Comparison of ENCODE assay signal across 8 cellular contexts in the genomic region with DNA sequence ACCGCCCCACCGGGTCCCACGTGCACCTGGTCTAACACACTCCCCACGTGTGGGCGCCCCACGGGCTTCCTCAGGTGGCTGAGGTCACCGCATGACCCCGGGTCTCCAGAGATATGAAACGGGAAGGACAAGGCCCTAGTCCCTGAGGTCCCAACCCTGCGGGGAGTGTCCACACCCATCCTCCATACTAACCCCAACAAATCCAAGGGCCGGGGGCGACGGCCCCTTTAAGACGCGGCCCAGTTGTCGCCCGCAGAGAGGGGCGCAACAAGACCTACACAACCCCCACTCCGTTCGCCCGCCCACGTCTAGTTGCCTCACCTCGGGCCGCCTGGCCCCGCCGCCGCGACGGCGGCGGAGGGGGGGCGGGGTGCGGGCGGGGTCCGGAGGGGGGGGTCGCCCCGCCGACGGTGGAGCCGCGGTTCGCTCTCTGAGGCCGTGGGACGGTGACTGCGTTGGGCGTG. TPM values are rescaled to one million over a fixed set of nuclear protein-coding genes. Genes with fewer than 3 reads are reported as not detected.
DNase-seq lines count a peak whose midpoint lies in the region; ATAC-seq and TF ChIP-seq lines count a peak whose summit lies in the region.

No MANE protein-coding gene starts in this region.

- H3K4me3 ChIP-seq in psoas muscle (peak overlapping the region; percentile 81), vagina (peak overlapping the region; percentile 79 to 96)

- H3K9me3 Mint-ChIP-seq in activated naive CD8-positive, alpha-beta T cell treated with anti-CD3 and anti-CD28 coated beads for 36 hours = no peaks in the 10 kb centered on the region

- H3K27ac Mint-ChIP-seq in activated naive CD8-positive, alpha-beta T cell treated with anti-CD3 and anti-CD28 coated beads for 36 hours = peak overlapping the region; percentile 99

- peak overlapping the region; percentile 99 for H3K27ac ChIP-seq in C4-2B
- peak overlapping the region; percentile 97 for H3K27ac ChIP-seq in psoas muscle
- peak overlapping the region; percentile 99 for H3K27ac ChIP-seq in vagina

- TF ChIP-seq CTCF in C4-2B (conservative IDR thresholded peaks at IDR 0.05) = no peak
- no peak for TF ChIP-seq CTCF in psoas muscle (IDR thresholded peaks at IDR 0.05)
- TF ChIP-seq CTCF in vagina (IDR thresholded peaks at IDR 0.05) = no peak

- ATAC-seq in GM19351 (IDR thresholded peaks at IDR 0.05; ENCODE audit: unreplicated experiment) = peak; percentile 55
- ATAC-seq in HG03469 (IDR thresholded peaks at IDR 0.05; ENCODE audit: unreplicated experiment) = peak; percentile 30
- ATAC-seq in SK-N-SH treated with all-trans-retinoic acid at 6 μM for 48 hours = peak; percentile 42
- peak; percentile 68 to 85 for ATAC-seq in left cardiac atrium
- ATAC-seq in psoas muscle = peak; percentile 74 to 80 (median 76)

- WGBS in psoas muscle, 3 donors = 0% methylated on average over 37 to 46 of the region's 46 CpGs

- H3K36me3 ChIP-seq in psoas muscle (ENCODE audit: insufficient read depth in 1 of 2, low read depth in 1 of 2) (no peaks in the 10 kb centered on the region), vagina (no peaks in the 10 kb centered on the region)

- H3K4me1 Mint-ChIP-seq in activated naive CD8-positive, alpha-beta T cell treated with anti-CD3 and anti-CD28 coated beads for 36 hours = peaks cover 14% of the 10 kb centered on the region

- no peaks in the 10 kb centered on the region for H3K9me3 ChIP-seq in psoas muscle
- H3K9me3 ChIP-seq in vagina = no peaks in the 10 kb centered on the region

- H3K4me3 Mint-ChIP-seq in activated naive CD8-positive, alpha-beta T cell treated with anti-CD3 and anti-CD28 coated beads for 36 hours = peak overlapping the region; percentile 93

- peak; percentile 80 for DNase-seq in activated naive CD8-positive, alpha-beta T cell treated with anti-CD3 and anti-CD28 coated beads for 36 hours
- DNase-seq in left cardiac atrium (peak; percentile 72), psoas muscle (peak; percentile 78 to 88), vagina (ENCODE audit: extremely low spot score in 2 of 2) (peak in 1 of 2 donors; percentile 90)

- H3K36me3 Mint-ChIP-seq in activated naive CD8-positive, alpha-beta T cell treated with anti-CD3 and anti-CD28 coated beads for 36 hours = peaks cover 16% of the 10 kb centered on the region

- TF ChIP-seq POLR2A in vagina (IDR thresholded peaks at IDR 0.05) = no peak

- H3K27me3 Mint-ChIP-seq in activated naive CD8-positive, alpha-beta T cell treated with anti-CD3 and anti-CD28 coated beads for 36 hours = no peaks in the 10 kb centered on the region

- H3K27me3 ChIP-seq in psoas muscle (ENCODE audit: insufficient read depth in 3 of 3, low read length in 2 of 3) = no peaks in the 10 kb centered on the region
- no peaks in the 10 kb centered on the region for H3K27me3 ChIP-seq in vagina

- H3K4me1 ChIP-seq in psoas muscle (peaks cover 22% of the 10 kb centered on the region), vagina (peaks cover 31% of the 10 kb centered on the region)

- intact Hi-C loops in left cardiac atrium (cut with DNase I) (no loop called here), psoas muscle (cut with DNase I) (loop anchor here in 1 of 2 donors (10.0 kb wide), 1 partner anchor 211 kb away; no protein-coding TSS in a partner anchor), vagina (cut with DNase I) (loop anchor here (10.0 kb wide), 1 partner anchor 211 kb away; no protein-coding TSS in a partner anchor)

TF ChIP-seq in SK-N-SH treated with all-trans-retinoic acid at 6 μM for 48 hours, 23 proteins besides CTCF, POLR2A, EP300 and RAD21:
- TF ChIP-seq ESRRG (CRISPR knock-in tag; IDR thresholded peaks at IDR 0.05) = no peak
- TF ChIP-seq, protein P1, sequence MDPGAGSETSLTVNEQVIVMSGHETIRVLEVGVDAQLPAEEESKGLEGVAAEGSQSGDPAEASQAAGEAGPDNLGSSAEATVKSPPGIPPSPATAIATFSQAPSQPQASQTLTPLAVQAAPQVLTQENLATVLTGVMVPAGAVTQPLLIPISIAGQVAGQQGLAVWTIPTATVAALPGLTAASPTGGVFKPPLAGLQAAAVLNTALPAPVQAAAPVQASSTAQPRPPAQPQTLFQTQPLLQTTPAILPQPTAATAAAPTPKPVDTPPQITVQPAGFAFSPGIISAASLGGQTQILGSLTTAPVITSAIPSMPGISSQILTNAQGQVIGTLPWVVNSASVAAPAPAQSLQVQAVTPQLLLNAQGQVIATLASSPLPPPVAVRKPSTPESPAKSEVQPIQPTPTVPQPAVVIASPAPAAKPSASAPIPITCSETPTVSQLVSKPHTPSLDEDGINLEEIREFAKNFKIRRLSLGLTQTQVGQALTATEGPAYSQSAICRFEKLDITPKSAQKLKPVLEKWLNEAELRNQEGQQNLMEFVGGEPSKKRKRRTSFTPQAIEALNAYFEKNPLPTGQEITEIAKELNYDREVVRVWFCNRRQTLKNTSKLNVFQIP (CRISPR knock-in tag; IDR thresholded peaks at IDR 0.05; ENCODE audit: borderline replicate concordance, low read depth) = no peak

RNA-seq across cellular contexts. Expression of a gene that starts 0.4 kb away (rescaled TPM):
- 10 to 100 TPM; 26.1 to 26.3 TPM for total RNA-seq in activated naive CD8-positive, alpha-beta T cell treated with anti-CD3 and anti-CD28 coated beads for 36 hours
- 10 to 100 TPM; 11.1 to 16.8 TPM for total RNA-seq in left cardiac atrium
- total RNA-seq in psoas muscle = 10 to 100 TPM; 12.4 to 30.5 (median 22.7) TPM
- 10 to 100 TPM; 14.8 to 20.1 (median 15.5) TPM for polyA plus RNA-seq in psoas muscle
- 31.7 TPM for total RNA-seq in vagina
